ENCODE assay signal across 26 cellular contexts in the genomic region with DNA sequence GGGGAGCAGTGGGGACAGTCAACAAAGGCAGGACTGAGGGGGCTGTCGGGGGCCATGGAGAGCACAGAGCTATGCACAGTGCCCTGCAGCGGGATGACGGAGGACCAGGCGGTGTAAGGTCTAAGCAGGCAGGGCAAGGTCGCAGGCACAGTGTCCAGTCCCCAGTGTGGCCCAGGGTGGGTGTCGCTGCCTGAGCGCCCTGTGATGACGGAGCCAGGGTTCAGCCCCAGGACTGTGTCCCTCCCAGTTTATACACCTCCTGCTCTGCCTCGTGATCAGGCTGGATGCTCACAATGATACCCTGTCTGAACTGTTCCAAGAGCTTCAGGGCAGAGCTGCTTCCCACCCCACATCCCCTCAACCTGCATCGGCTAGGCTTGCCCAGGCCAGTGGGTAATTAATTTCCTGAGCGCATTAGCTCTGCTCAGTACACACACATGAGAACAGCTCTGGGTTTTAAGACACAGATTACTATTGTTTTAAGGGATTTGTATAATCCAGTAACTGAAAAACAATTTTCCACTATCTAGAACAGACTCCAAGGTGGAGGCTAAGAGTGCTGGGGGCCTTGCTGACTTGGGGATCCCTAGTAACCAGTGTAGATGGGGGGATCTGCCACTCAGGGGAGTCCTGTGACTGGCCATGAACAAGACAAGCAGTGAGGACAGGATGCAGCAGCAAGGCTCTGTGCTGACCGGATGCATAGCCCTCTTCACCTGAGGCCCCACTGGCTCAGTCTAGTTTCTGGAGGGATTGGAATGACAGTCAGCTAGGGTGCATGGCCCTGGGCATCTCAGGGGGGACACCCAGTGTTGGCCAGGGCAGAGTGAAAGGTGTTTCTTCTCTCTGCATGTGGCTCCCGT. TPM values are rescaled to one million over a fixed set of nuclear protein-coding genes. Genes with fewer than 3 reads are reported as not detected.
DNase-seq lines count a peak whose midpoint lies in the region; ATAC-seq, FAIRE-seq and TF ChIP-seq lines count a peak whose summit lies in the region.
"Had no signal": no experiment of that assay in that cellular context is flagged by ENCODE, and none has a peak within 500 bp of the region (broad histone marks: within the 10 kb centered on the region; RNA-seq: fewer than 3 reads in every experiment).

No MANE protein-coding gene starts in this region.

- no peak overlapping the region for H3K4ac ChIP-seq in H1 (replicated peaks; ENCODE audit: insufficient read length, low read depth, low read length)

- CTCF ChIA-PET in SK-N-SH (lab: Yijun Ruan, JAX) (interaction anchor here (1.2 to 3.4 kb wide), 4 partner anchors 14 to 145 kb away, joined by 3 to 12 read pairs (median 3); no protein-coding TSS in a partner anchor), H1 (lab: Charles Lee; ENCODE audit: partially characterized antibody) (interaction anchor here (0.6 to 3.2 kb wide), 11 partner anchors 9 to 640 kb away, joined by 3 to 12 read pairs (median 4); no protein-coding TSS in a partner anchor)

- H3K27ac ChIP-seq in SK-N-SH (ENCODE audit: low read depth in 2 of 2, low read length in 1 of 2) (peak overlapping the region in 1 of 2 experiments; percentile 50; a peak in 1 of 4 replicates), H1 (ENCODE audit: low read depth, low read length) (no peak overlapping the region)
- H3K27ac ChIP-seq: 22Rv1; BLaER1 treated with 17β-estradiol and CSF1 and Interleukin-3, amounts not matched to agents 10 nM and 100 nM had no signal

- 83% methylated on average over 7 of the region's 13 CpGs for WGBS in SK-N-SH (ENCODE audit: low lambda C conversion rate)
- WGBS in H1 (ENCODE audit: extremely low coverage in 1 of 2, insufficient coverage in 1 of 2, insufficient read length in 1 of 2, insufficient replicate concordance in 2 of 2, low coverage in 1 of 2, low lambda C conversion rate in 2 of 2, missing lambda C conversion rate in 1 of 2), 2 experiments = 81% methylated on average over 8 of the region's 13 CpGs; no CpG with 5 or more reads in 1 of the 2 experiments
- 82 to 91% methylated on average over 13 of the region's 13 CpGs for WGBS in lower leg skin, 2 donors

- H4K91ac ChIP-seq in H1 (replicated peaks; ENCODE audit: insufficient read length, low read length) = no peak overlapping the region

- H3K9me2 ChIP-seq in SK-N-SH = no peaks in the 10 kb centered on the region

- POLR2A ChIA-PET in SK-N-SH (lab: Yijun Ruan, JAX) = no interaction called here
- POLR2A ChIA-PET in H1 (lab: Charles Lee; ENCODE audit: partially characterized antibody) = no interaction called here

- no peak overlapping the region for H2BK12ac ChIP-seq in H1 (ENCODE audit: low read depth, low read length)

- H3K27me3 ChIP-seq in SK-N-SH (ENCODE audit: insufficient read depth) (no peaks in the 10 kb centered on the region), H1 (replicated peaks in 1 of 4; ENCODE audit: control insufficient read depth in 3 of 4, extremely low read depth in 1 of 4, insufficient read depth in 3 of 4, low read length in 3 of 4) (no peaks in the 10 kb centered on the region; a peak in 3 of 7 replicates)
- H3K27me3 ChIP-seq: BLaER1 treated with 17β-estradiol and CSF1 and Interleukin-3, amounts not matched to agents 10 nM and 100 nM had no signal

- H3K79me2 ChIP-seq in SK-N-SH (ENCODE audit: insufficient read depth) = no peaks in the 10 kb centered on the region
- H3K79me2 ChIP-seq in H1 (ENCODE audit: control insufficient read depth in 1 of 2, insufficient read depth in 2 of 2, low read length in 2 of 2) = no peaks in the 10 kb centered on the region

- DNase-seq in SK-N-SH (peak; percentile 36), H1 (ENCODE audit: low read depth in 1 of 2, low spot score in 2 of 2) (no peak), retinal pigment epithelial cell (ENCODE audit: low read depth) (peak; percentile 60), lower leg skin (ENCODE audit: low spot score in 2 of 2) (no peak)
- DNase-seq in activated naive CD4-positive, alpha-beta T cell (lab: John Stamatoyannopoulos, UW) = no peak
- DNase-seq in stimulated activated CD4-positive, alpha-beta T cell treated with anti-CD3 and anti-CD28 coated beads, Interleukin-4, amount 100 ng/mL, for 1 hour = no peak
- DNase-seq: Caco-2; CD4-positive, alpha-beta memory T cell; Karpas-422; MV-4-11; NCI-H1105 treated with DMSO at 0.1 percent for 48 hours; NCI-H2029 treated with DMSO at 0.1 percent for 48 hours; NCI-H226; OCI-M1; Right ventricle myocardium superior had no signal

- H3K4me1 ChIP-seq in SK-N-SH (ENCODE audit: control insufficient read depth in 1 of 2, insufficient read depth in 2 of 2, low read depth in 1 of 2, low read length in 1 of 2) (peaks cover 0 to 78% of the 10 kb centered on the region in 2 experiments; a peak in 1 of 4 replicates), H1 (replicated peaks in 1 of 4; ENCODE audit: control insufficient read depth in 3 of 4, insufficient read depth in 4 of 4, low read length in 3 of 4) (no peaks in the 10 kb centered on the region)
- H3K4me1 ChIP-seq: Caco-2 had no signal

- no peaks in the 10 kb centered on the region for H3K79me1 ChIP-seq in H1 (ENCODE audit: low read depth, low read length)

- H3K9me3 ChIP-seq in SK-N-SH (no peaks in the 10 kb centered on the region), H1 (ENCODE audit: insufficient read depth in 2 of 2, low read depth in 1 of 2, low read length in 1 of 2) (no peaks in the 10 kb centered on the region)
- H3K9me3 ChIP-seq: BLaER1 treated with 17β-estradiol and CSF1 and Interleukin-3, amounts not matched to agents 10 nM and 100 nM; Caco-2 had no signal

- no peak for TF ChIP-seq RAD21 in SK-N-SH (IDR thresholded peaks at IDR 0.05; ENCODE audit: low read length)
- no peak for TF ChIP-seq RAD21 in H1 (IDR thresholded peaks at IDR 0.05 in 1 of 2, conservative IDR thresholded peaks at IDR 0.05 in 1 of 2; ENCODE audit: low read depth in 2 of 2, low read length in 2 of 2)

- no peaks in the 10 kb centered on the region for H3K23me2 ChIP-seq in H1 (ENCODE audit: low read depth, low read length)

- H2BK15ac ChIP-seq in H1 (ENCODE audit: low read length) = no peak overlapping the region

- no peak overlapping the region for H3K23ac ChIP-seq in H1 (ENCODE audit: insufficient read length)

- H2BK20ac ChIP-seq in H1 (ENCODE audit: low read length) = no peak overlapping the region

- H3K4me3 ChIP-seq in SK-N-SH (ENCODE audit: low read depth in 2 of 2, low read length in 1 of 2) = no peak overlapping the region
- no peak overlapping the region for H3K4me3 ChIP-seq in H1 (ENCODE audit: extremely low read depth in 1 of 4, insufficient read depth in 2 of 4, low read depth in 3 of 4, low read length in 4 of 4)
- no peak overlapping the region for H3K4me3 ChIP-seq in retinal pigment epithelial cell (ENCODE audit: low read length)
- H3K4me3 ChIP-seq in lower leg skin (ENCODE audit: low read depth, poor library complexity, severe bottlenecking) = no peak overlapping the region
- H3K4me3 ChIP-seq: BLaER1 treated with 17β-estradiol and CSF1 and Interleukin-3, amounts not matched to agents 10 nM and 100 nM had no signal

- intact Hi-C loops in lower leg skin (cut with DNase I; ENCODE audit: low total_unique reads) = no loop called here

- no peak for TF ChIP-seq POLR2A in H1 (IDR thresholded peaks at IDR 0.05; ENCODE audit: control extremely low read depth in 1 of 2, low read depth in 2 of 2, low read length in 2 of 2)
- TF ChIP-seq POLR2A in lower leg skin (IDR thresholded peaks at IDR 0.05) = no peak

- no peak overlapping the region for H3K4me2 ChIP-seq in SK-N-SH
- H3K4me2 ChIP-seq in H1 (ENCODE audit: insufficient read depth in 1 of 2, low read depth in 2 of 2, low read length in 2 of 2) = no peak overlapping the region

- H2AFZ ChIP-seq in SK-N-SH (ENCODE audit: low read depth) (no peak overlapping the region), H1 (ENCODE audit: low read length) (no peak overlapping the region)

- H4K20me1 ChIP-seq in SK-N-SH (ENCODE audit: insufficient read depth) = no peaks in the 10 kb centered on the region
- H4K20me1 ChIP-seq in H1 (replicated peaks in 1 of 2; ENCODE audit: control insufficient read depth in 1 of 2, insufficient read depth in 2 of 2, low read length in 2 of 2) = peaks cover 3 to 9% of the 10 kb centered on the region in 2 experiments

- H3K36me3 ChIP-seq in SK-N-SH (replicated peaks in 1 of 2; ENCODE audit: control insufficient read depth in 1 of 2, insufficient read depth in 2 of 2, low read length in 1 of 2) (no peaks in the 10 kb centered on the region), H1 (ENCODE audit: control insufficient read depth in 2 of 4, insufficient read depth in 4 of 4, low read length in 3 of 4) (no peaks in the 10 kb centered on the region)

- no peak overlapping the region for H2BK120ac ChIP-seq in H1 (replicated peaks; ENCODE audit: low read depth, low read length)

- no peak for TF ChIP-seq CTCF in SK-N-SH (IDR thresholded peaks at IDR 0.05)
- TF ChIP-seq CTCF in H1 (IDR thresholded peaks at IDR 0.05; ENCODE audit: control extremely low read depth in 1 of 3, insufficient read depth in 1 of 3, low read depth in 1 of 3, low read length in 3 of 3) = no peak
- TF ChIP-seq CTCF in retinal pigment epithelial cell (conservative IDR thresholded peaks at IDR 0.05; ENCODE audit: low read depth, low read length) = no peak
- TF ChIP-seq CTCF in lower leg skin (IDR thresholded peaks at IDR 0.05) = no peak

- no peak overlapping the region for H3K9ac ChIP-seq in SK-N-SH
- no peak overlapping the region for H3K9ac ChIP-seq in H1 (replicated peaks in 1 of 4; ENCODE audit: extremely low read depth in 1 of 4, low read depth in 3 of 4, low read length in 3 of 4)
- H3K9ac ChIP-seq: BLaER1 treated with 17β-estradiol and CSF1 and Interleukin-3, amounts not matched to agents 10 nM and 100 nM had no signal

- no peak for FAIRE-seq in H1 (lab: Jason Lieb, UNC)
- FAIRE-seq: G401.6, GM12892 had no signal

- H3K14ac ChIP-seq in H1 (ENCODE audit: insufficient read length) = no peak overlapping the region

- H3K56ac ChIP-seq in H1 (replicated peaks; ENCODE audit: insufficient read length, low read depth, low read length) = no peak overlapping the region

- no peak for TF ChIP-seq EP300 in SK-N-SH (IDR thresholded peaks at IDR 0.05; ENCODE audit: borderline replicate concordance in 1 of 2, low read depth in 1 of 2, low read length in 1 of 2)
- TF ChIP-seq EP300 in H1 (IDR thresholded peaks at IDR 0.05; ENCODE audit: borderline replicate concordance in 1 of 2, low read depth in 2 of 2, low read length in 2 of 2) = no peak

- ATAC-seq in SK-N-SH treated with all-trans-retinoic acid at 6 μM for 48 hours = no peak
- ATAC-seq in GM21737 (IDR thresholded peaks at IDR 0.05; ENCODE audit: unreplicated experiment) = no peak

- H2AK5ac ChIP-seq in H1 (ENCODE audit: low read depth, low read length) = no peak overlapping the region

- no peak overlapping the region for H2BK5ac ChIP-seq in H1 (ENCODE audit: low read depth, low read length)

- H4K5ac ChIP-seq in H1 (ENCODE audit: insufficient read length, low read depth, low read length) = no peak overlapping the region

- H3K18ac ChIP-seq in H1 (ENCODE audit: extremely low read depth, low read length) = no peak overlapping the region

- no peaks in the 10 kb centered on the region for H3F3A ChIP-seq in SK-N-SH (replicated peaks; ENCODE audit: insufficient read depth)

- H4K8ac ChIP-seq in H1 (ENCODE audit: extremely low read depth, insufficient read depth, low read length) = peak overlapping the region; percentile 8; the same call in 1 of the 2 replicates

RNA-seq across cellular contexts. Expression of gene GNAZ, which starts 34.0 kb away (rescaled TPM):
- 5.4 and 6.5 TPM in 2 replicates for polyA plus RNA-seq in SK-N-SH (2012; rRNA removed)
- 3.9 and 6.3 TPM in 2 replicates for polyA plus RNA-seq in SK-N-SH (2012; cell fraction: cytosol; rRNA removed)
- 3.5 and 8.9 TPM in 2 replicates for polyA plus RNA-seq in SK-N-SH (2012; cell fraction: nucleus; rRNA removed)
- total RNA-seq in H1 (2021; fragmentation: NEBNext Ultra II Directional; extraction: Animal tissue kit (Norgen Biotek cat#: 25700)) = 9.6 and 9.7 TPM in 2 replicates
- 6.6 and 6.9 TPM in 2 replicates for polyA plus RNA-seq in H1 (2011; rRNA removed)
- polyA plus RNA-seq in H1 (2011; cell fraction: cytosol; rRNA removed) = 7.7 TPM
- 7.4 TPM for polyA plus RNA-seq in H1 (2011; cell fraction: nucleus; rRNA removed)
- polyA plus RNA-seq in H1 (2012, experiment 1 of 2) = 5.7 to 7.8 TPM (median 6.8 TPM) in 4 replicates
- 4.4 TPM for polyA plus RNA-seq in H1 (2012, experiment 2 of 2)
- polyA plus RNA-seq in H1 (2013, experiment 1 of 2) = 5.3 TPM
- 5.5 TPM for polyA plus RNA-seq in H1 (2013, experiment 2 of 2)
- 6.4 and 7.5 TPM in 2 replicates for polyA minus RNA-seq in H1 (2011; rRNA and poly(A)+ RNA removed)
- 5.6 TPM for polyA minus RNA-seq in H1 (2011; cell fraction: cytosol; rRNA and poly(A)+ RNA removed)
- 4.3 TPM for polyA minus RNA-seq in H1 (2011; cell fraction: nucleus; rRNA and poly(A)+ RNA removed)
- 1 to 10 TPM; 1.5 to 3.6 (median 2.0) TPM for total RNA-seq in lower leg skin

RNA-seq across cellular contexts. Expression of gene RSPH14, which starts 37.5 kb away (rescaled TPM):
- 1.7 and 1.8 TPM in 2 replicates for polyA plus RNA-seq in SK-N-SH (2012; rRNA removed)
- 1.4 and 1.5 TPM in 2 replicates for polyA plus RNA-seq in SK-N-SH (2012; cell fraction: cytosol; rRNA removed)
- 2.0 and 2.4 TPM in 2 replicates for polyA plus RNA-seq in SK-N-SH (2012; cell fraction: nucleus; rRNA removed)
- 0.84 TPM in 1 of 2 replicates, not detected in the other for total RNA-seq in H1 (2021; fragmentation: NEBNext Ultra II Directional; extraction: Animal tissue kit (Norgen Biotek cat#: 25700))
- 0.28 and 0.30 TPM in 2 replicates for polyA plus RNA-seq in H1 (2011; rRNA removed)
- polyA plus RNA-seq in H1 (2011; cell fraction: cytosol; rRNA removed) = 0.28 TPM
- 0.33 TPM for polyA plus RNA-seq in H1 (2011; cell fraction: nucleus; rRNA removed)
- 0.24 to 0.43 TPM (median 0.28 TPM) in 3 of 4 replicates, not detected in the other for polyA plus RNA-seq in H1 (2012, experiment 1 of 2)
- polyA plus RNA-seq in H1 (2012, experiment 2 of 2) = 0.22 TPM
- polyA plus RNA-seq in H1 (2013, experiment 1 of 2) = 0.10 TPM
- 0.13 TPM for polyA plus RNA-seq in H1 (2013, experiment 2 of 2)
- 0.13 and 0.39 TPM in 2 replicates for polyA minus RNA-seq in H1 (2011; rRNA and poly(A)+ RNA removed)
- not detected for polyA minus RNA-seq in H1 (2011; cell fraction: cytosol; rRNA and poly(A)+ RNA removed)
- polyA minus RNA-seq in H1 (2011; cell fraction: nucleus; rRNA and poly(A)+ RNA removed) = not detected
- total RNA-seq in lower leg skin = 1 to 10 TPM in 2 of 4 donors, not detected in 2; 1.1 to 1.7 TPM
- total RNA-seq: CD4-positive, alpha-beta memory T cell; Daoy; H4; M059J; Right ventricle myocardium superior; RPMI7951; SK-MEL-5 had no signal
- polyA plus RNA-seq: CD4-positive, alpha-beta memory T cell had no signal

RNA-seq across cellular contexts. Expression of gene RAB36, which starts 40.9 kb away (rescaled TPM):
- polyA plus RNA-seq in SK-N-SH (2012; rRNA removed) (6.6 and 6.8 TPM in 2 replicates), H1 (2011; rRNA removed) (1.4 and 1.5 TPM in 2 replicates)
- polyA plus RNA-seq in SK-N-SH (2012; cell fraction: cytosol; rRNA removed) = 3.5 and 5.0 TPM in 2 replicates
- polyA plus RNA-seq in SK-N-SH (2012; cell fraction: nucleus; rRNA removed) = 10.6 TPM in 2 replicates
- total RNA-seq in H1 (2021; fragmentation: NEBNext Ultra II Directional; extraction: Animal tissue kit (Norgen Biotek cat#: 25700)) = 1.0 and 1.1 TPM in 2 replicates
- 0.75 TPM for polyA plus RNA-seq in H1 (2011; cell fraction: cytosol; rRNA removed)
- 0.86 TPM for polyA plus RNA-seq in H1 (2011; cell fraction: nucleus; rRNA removed)
- polyA plus RNA-seq in H1 (2012, experiment 1 of 2) = 0.84 to 1.0 TPM (median 0.98 TPM) in 4 replicates
- 0.87 TPM for polyA plus RNA-seq in H1 (2012, experiment 2 of 2)
- 0.79 TPM for polyA plus RNA-seq in H1 (2013, experiment 1 of 2)
- polyA plus RNA-seq in H1 (2013, experiment 2 of 2) = 0.79 TPM
- 1.0 and 1.5 TPM in 2 replicates for polyA minus RNA-seq in H1 (2011; rRNA and poly(A)+ RNA removed)
- 0.44 TPM for polyA minus RNA-seq in H1 (2011; cell fraction: cytosol; rRNA and poly(A)+ RNA removed)
- 0.70 TPM for polyA minus RNA-seq in H1 (2011; cell fraction: nucleus; rRNA and poly(A)+ RNA removed)
- total RNA-seq in lower leg skin = 1 to 10 TPM; 1.2 to 3.6 (median 1.8) TPM

Comparison
In these comparisons a context has a peak if more than half of its experiments do, and no peak if none do; other contexts are left out.
1. DNase-seq: peak in SK-N-SH (single experiment) and retinal pigment epithelial cell (single experiment); none in H1 (0 of 2), lower leg skin (0 of 2), activated naive CD4-positive, alpha-beta T cell (0 of 4) and stimulated activated CD4-positive, alpha-beta T cell treated with anti-CD3 and anti-CD28 coated beads, Interleukin-4, amount 100 ng/mL, for 1 hour (single experiment).